In genomic region chr9:4022435-4023067, GRCh38 we compare ENCODE assay signal across 17 cellular contexts.
"Had no signal": no experiment of that assay in that cellular context is flagged by ENCODE, and none has a peak within 500 bp of the region (broad histone marks: within the 10 kb centered on the region; RNA-seq: fewer than 3 reads in every experiment).

No MANE protein-coding gene starts in this region.

- H3K4me3 ChIP-seq: gastrocnemius medialis, heart right ventricle, tibial artery had no signal

- H3K9me3 ChIP-seq: gastrocnemius medialis, heart right ventricle, neutrophil, tibial artery had no signal

- H3K4me1 ChIP-seq: tibial artery had no signal

- ATAC-seq: gastrocnemius medialis; heart right ventricle; naive thymus-derived CD4-positive, alpha-beta T cell; stimulated activated naive B cell treated with anti-CD40 and anti-IgM and Interleukin-4, amounts not matched to agents 10 μg/mL and 1 μg/mL and 100 μg/mL, for 72 hours had no signal

- DNase-seq: activated CD4-positive, alpha-beta T cell treated with anti-CD3 and anti-CD28 coated beads, Interleukin-2, amount 10 ng/mL, durations not matched to agents 24 days and 14 days; activated CD8-positive, alpha-beta memory T cell treated with anti-CD3 and anti-CD28 coated beads for 24 hours; activated naive CD4-positive, alpha-beta T cell; activated naive CD8-positive, alpha-beta T cell treated with anti-CD3 and anti-CD28 coated beads, Interleukin-2, amount 10 ng/mL, durations not matched to agents 7 days and 5 days; anterior cingulate cortex; brain microvascular endothelial cell; effector CD8-positive, alpha-beta T cell; gastrocnemius medialis; heart right ventricle; naive thymus-derived CD4-positive, alpha-beta T cell; stimulated activated CD4-positive, alpha-beta T cell treated with anti-CD3 and anti-CD28 coated beads, Interleukin-15, amount 100 ng/mL, for 24 hours; stimulated activated CD4-positive, alpha-beta T cell treated with anti-CD3 and anti-CD28 coated beads, Interleukin-4, amount 100 ng/mL, for 1 hour; stimulated activated naive B cell treated with anti-CD40 and anti-IgM and Interleukin-4, amounts not matched to agents 10 μg/mL and 1 μg/mL and 100 μg/mL, for 72 hours; tibial artery had no signal

- H3K27me3 ChIP-seq: brain microvascular endothelial cell, gastrocnemius medialis, heart right ventricle, neutrophil, tibial artery had no signal

- H3K27ac ChIP-seq: brain microvascular endothelial cell, gastrocnemius medialis, heart right ventricle, neutrophil, tibial artery had no signal

- FAIRE-seq: TTC549, urothelium cell line had no signal

- H3K36me3 ChIP-seq: brain microvascular endothelial cell, gastrocnemius medialis, heart right ventricle, neutrophil, tibial artery had no signal
